Comparison of ENCODE assay signal across 9 cellular contexts in genomic region chr2:33583194-33583938, GRCh38. TPM values are rescaled to one million over a fixed set of nuclear protein-coding genes. Genes with fewer than 3 reads are reported as not detected.
DNase-seq lines count a peak whose midpoint lies in the region; ATAC-seq, FAIRE-seq and TF ChIP-seq lines count a peak whose summit lies in the region.
"Had no signal": no experiment of that assay in that cellular context is flagged by ENCODE, and none has a peak within 500 bp of the region (broad histone marks: within the 10 kb centered on the region; RNA-seq: fewer than 3 reads in every experiment).

No MANE protein-coding gene starts in this region.

- no peak overlapping the region for H3K9ac ChIP-seq in SK-N-MC (ENCODE audit: insufficient read length)
- no peak overlapping the region for H3K9ac ChIP-seq in endothelial cell of umbilical vein (replicated peaks; ENCODE audit: extremely low read depth, insufficient read depth, low read length)

- H3K36me3 ChIP-seq in SK-N-MC (ENCODE audit: insufficient read depth, low read length) (peaks cover 57% of the 10 kb centered on the region), endothelial cell of umbilical vein (ENCODE audit: control insufficient read depth in 2 of 2, extremely low read depth in 1 of 2, insufficient read depth in 2 of 2, low read length in 2 of 2) (peaks cover 10 to 22% of the 10 kb centered on the region in 2 experiments)

- intact Hi-C loops in endothelial cell of umbilical vein (cut with micrococcal nuclease) = loop anchor here (1.0 to 10.0 kb wide), 8 partner anchors 107 to 1031 kb away; partner anchors contain the start of gene RASGRP3

- CTCF ChIA-PET in endothelial cell of umbilical vein (lab: Charles Lee) = interaction anchor here (0.6 to 3.6 kb wide), 54 partner anchors 8 to 813 kb away, joined by 3 to 93 read pairs (median 5); partner anchors contain the start of genes FAM98A and RASGRP3

- H3K27ac ChIP-seq in SK-N-MC = no peak overlapping the region
- H3K27ac ChIP-seq in endothelial cell of umbilical vein (ENCODE audit: insufficient read depth, low read depth, low read length) = no peak overlapping the region
- H3K27ac ChIP-seq: SJSA1 had no signal

- H3K9me1 ChIP-seq in endothelial cell of umbilical vein (replicated peaks; ENCODE audit: control insufficient read depth, extremely low read depth, insufficient read depth, low read length) = no peaks in the 10 kb centered on the region

- H3K9me3 ChIP-seq in SK-N-MC (ENCODE audit: low read depth, low read length) (no peaks in the 10 kb centered on the region), endothelial cell of umbilical vein (replicated peaks; ENCODE audit: control insufficient read depth, insufficient read depth, low read length) (no peaks in the 10 kb centered on the region)
- H3K9me3 ChIP-seq: SJSA1 had no signal

- dilution Hi-C loops in endothelial cell of umbilical vein (cut with MboI; ENCODE audit: extremely low pct_ligation_motif_present, low sequenced_read_pairs) = no loop called here

- H3K4me1 ChIP-seq in endothelial cell of umbilical vein (ENCODE audit: control insufficient read depth, extremely low read depth, insufficient read depth, low read length) = peaks cover 3% of the 10 kb centered on the region
- H3K4me1 ChIP-seq: SJSA1 had no signal

- peak overlapping the region in 2 of 3 experiments; percentile 20 to 70 for H3K27ac Mint-ChIP-seq in nephron
- H3K27ac Mint-ChIP-seq in activated T-cell treated with anti-CD3 and anti-CD28 coated beads, Interleukin-2, amount 50 U/mL, for 24 hours = no peak overlapping the region

- DNase-seq in Ammon's horn (ENCODE audit: low spot score) = peak; percentile 65
- DNase-seq in GM12865 (ENCODE audit: low read depth) = peak; percentile 39
- peak; percentile 28 for DNase-seq in SK-N-MC (ENCODE audit: low read depth, low spot score)
- peak; percentile 64 for DNase-seq in endothelial cell of umbilical vein (ENCODE audit: low read depth, low spot score)
- DNase-seq in activated T-cell treated with anti-CD3 and anti-CD28 coated beads, Interleukin-2, amount 50 U/mL, for 24 hours = no peak

- H4K20me1 ChIP-seq in endothelial cell of umbilical vein (replicated peaks; ENCODE audit: control insufficient read depth, extremely low read depth, insufficient read depth, low read length) = no peaks in the 10 kb centered on the region

- H3K4me1 Mint-ChIP-seq in nephron = peaks cover 26% of the 10 kb centered on the region
- peaks cover 19% of the 10 kb centered on the region for H3K4me1 Mint-ChIP-seq in activated T-cell treated with anti-CD3 and anti-CD28 coated beads, Interleukin-2, amount 50 U/mL, for 24 hours (ENCODE audit: low read depth)

- TF ChIP-seq CTCF in GM12865 (IDR thresholded peaks at IDR 0.05; ENCODE audit: insufficient read depth, low read depth, low read length, missing control alignments) (peak; percentile 73), endothelial cell of umbilical vein (IDR thresholded peaks at IDR 0.05; ENCODE audit: extremely low read depth in 1 of 2, insufficient read depth in 1 of 2, low read depth in 1 of 2, low read length in 2 of 2) (peak; percentile 63 to 66), nephron (IDR thresholded peaks at IDR 0.05; ENCODE audit: unreplicated experiment in 3 of 3) (peak; percentile 76 to 94 (median 84))

- ATAC-seq in HG03460 (IDR thresholded peaks at IDR 0.05; ENCODE audit: unreplicated experiment) (peak; percentile 55), HG03196 (IDR thresholded peaks at IDR 0.05; ENCODE audit: unreplicated experiment) (no peak)

- POLR2A ChIA-PET in endothelial cell of umbilical vein (lab: Charles Lee) = no interaction called here

- H2AFZ ChIP-seq in endothelial cell of umbilical vein (ENCODE audit: low read depth, low read length) = no peak overlapping the region

- H3K27me3 ChIP-seq in endothelial cell of umbilical vein (ENCODE audit: control insufficient read depth in 2 of 2, insufficient read depth in 2 of 2, low read length in 2 of 2) = no peaks in the 10 kb centered on the region
- H3K27me3 ChIP-seq: SJSA1 had no signal

- H3K4me2 ChIP-seq in endothelial cell of umbilical vein (ENCODE audit: insufficient read depth, low read length) = peak overlapping the region; percentile 39

- no peaks in the 10 kb centered on the region for H3K9me3 Mint-ChIP-seq in nephron
- no peaks in the 10 kb centered on the region for H3K9me3 Mint-ChIP-seq in activated T-cell treated with anti-CD3 and anti-CD28 coated beads, Interleukin-2, amount 50 U/mL, for 24 hours

- peak; percentile 83 for FAIRE-seq in endothelial cell of umbilical vein (lab: Jason Lieb, UNC)

- no peak overlapping the region for H3K4me3 ChIP-seq in GM12865 (ENCODE audit: low read depth, low read length)
- no peak overlapping the region for H3K4me3 ChIP-seq in SK-N-MC
- no peak overlapping the region for H3K4me3 ChIP-seq in endothelial cell of umbilical vein (replicated peaks in 1 of 3; ENCODE audit: insufficient read depth in 1 of 3, low read depth in 1 of 3, low read length in 3 of 3)
- H3K4me3 ChIP-seq: SJSA1 had no signal

- no peaks in the 10 kb centered on the region for H3K79me2 ChIP-seq in endothelial cell of umbilical vein (ENCODE audit: control insufficient read depth, insufficient read depth, low read length)

- no TSS peak for BruUV-seq in endothelial cell of umbilical vein (replicated peaks; lab: Mats Ljungman, UMichigan)

- H3K27me3 Mint-ChIP-seq in nephron (ENCODE audit: low read depth) = no peaks in the 10 kb centered on the region
- H3K27me3 Mint-ChIP-seq in activated T-cell treated with anti-CD3 and anti-CD28 coated beads, Interleukin-2, amount 50 U/mL, for 24 hours = no peaks in the 10 kb centered on the region

- peaks cover 34% of the 10 kb centered on the region for H3K36me3 Mint-ChIP-seq in nephron (ENCODE audit: low read depth)
- H3K36me3 Mint-ChIP-seq in activated T-cell treated with anti-CD3 and anti-CD28 coated beads, Interleukin-2, amount 50 U/mL, for 24 hours (ENCODE audit: low read depth) = peaks cover 69% of the 10 kb centered on the region

- TF ChIP-seq POLR2A in endothelial cell of umbilical vein (IDR thresholded peaks at IDR 0.05; ENCODE audit: low read depth, low read length) = no peak

- H3K4me3 Mint-ChIP-seq in nephron = no peak overlapping the region
- no peak overlapping the region for H3K4me3 Mint-ChIP-seq in activated T-cell treated with anti-CD3 and anti-CD28 coated beads, Interleukin-2, amount 50 U/mL, for 24 hours

TF ChIP-seq in endothelial cell of umbilical vein, 7 proteins besides CTCF, POLR2A, EP300 and RAD21:
- TF ChIP-seq GATA2 (IDR thresholded peaks at IDR 0.05; ENCODE audit: insufficient read depth, insufficient read length, low read depth, low read length) (no peak), JUN (IDR thresholded peaks at IDR 0.05; ENCODE audit: borderline replicate concordance, insufficient read depth, insufficient read length, low read depth) (no peak), POLR2AphosphoS5 (IDR thresholded peaks at IDR 0.05; ENCODE audit: insufficient read depth, low read depth, low read length) (no peak), FOS (IDR thresholded peaks at IDR 0.05; ENCODE audit: borderline replicate concordance, insufficient read depth, low read length) (no peak), MAX (IDR thresholded peaks at IDR 0.05; ENCODE audit: insufficient read depth, insufficient read length) (no peak)

RNA-seq across cellular contexts. Expression of gene FAM98A, which starts 15.7 kb away (rescaled TPM):
- total RNA-seq in endothelial cell of umbilical vein = 85.9 and 97.1 TPM in 2 replicates
- 34.6 and 52.8 TPM in 2 replicates for polyA plus RNA-seq in endothelial cell of umbilical vein
- 93.4 and 171 TPM in 2 replicates for polyA plus RNA-seq in endothelial cell of umbilical vein (2011; cell fraction: cytosol; rRNA removed)
- polyA plus RNA-seq in endothelial cell of umbilical vein (2011; cell fraction: nucleus; rRNA removed) = 123 and 193 TPM in 2 replicates
- polyA plus RNA-seq in endothelial cell of umbilical vein (2012) = 169 and 252 TPM in 2 replicates
- polyA minus RNA-seq in endothelial cell of umbilical vein = 58.5 and 159 TPM in 2 replicates
- polyA minus RNA-seq in endothelial cell of umbilical vein (2011; cell fraction: cytosol; rRNA and poly(A)+ RNA removed) = 16.3 TPM
- 46.0 and 52.1 TPM in 2 replicates for polyA minus RNA-seq in endothelial cell of umbilical vein (2011; cell fraction: nucleus; rRNA and poly(A)+ RNA removed)
